1 cellular context compared by ENCODE assay signal in the genomic region with DNA sequence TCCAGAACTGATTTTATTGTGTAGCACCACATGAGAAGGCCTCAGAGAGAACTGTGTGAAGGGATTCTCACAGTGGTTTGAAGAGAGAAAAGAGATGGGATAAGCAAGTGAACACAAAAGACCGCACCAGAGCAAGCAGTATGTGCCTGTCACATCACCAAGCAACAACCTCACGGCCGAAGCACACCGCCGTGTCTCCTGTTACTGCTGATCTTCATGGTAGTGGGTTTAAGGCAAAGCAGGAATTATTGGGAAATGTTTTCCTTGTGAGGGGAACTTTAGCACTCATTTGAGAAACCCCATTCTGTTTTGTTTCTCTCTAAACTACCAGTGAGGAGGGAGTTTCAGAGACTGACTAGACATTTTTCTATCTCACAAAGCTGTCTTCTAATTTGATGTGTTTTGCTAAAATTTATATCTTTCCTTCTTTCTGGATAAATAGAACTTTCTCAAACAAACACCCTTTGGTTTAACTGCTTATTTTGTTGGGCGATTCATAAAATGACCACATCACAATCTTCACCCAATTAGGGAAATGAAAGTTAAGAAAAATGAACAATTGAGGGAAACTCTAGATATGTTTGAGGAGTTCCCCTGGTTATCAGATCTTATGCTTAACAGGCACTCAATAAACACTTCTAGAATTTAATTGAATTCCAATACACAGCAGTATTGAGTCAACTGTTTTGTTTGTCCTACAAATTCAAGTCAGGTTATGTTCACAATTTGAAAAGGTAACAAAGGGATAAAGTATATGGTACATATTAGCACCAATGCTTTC.
TF ChIP-seq lines count a peak whose summit lies in the region.

No MANE protein-coding gene starts in this region.

TF ChIP-seq in GM12878, 131 proteins besides CTCF, POLR2A, EP300 and RAD21 (continues in another document):
- no peak for TF ChIP-seq ZNF217 (IDR thresholded peaks at IDR 0.05)
- TF ChIP-seq JUNB (IDR thresholded peaks at IDR 0.05): 0 out of 2 replicates have a peak, but pooled peaks have one; percentile 18
- TF ChIP-seq CREB1 (IDR thresholded peaks at IDR 0.05; ENCODE audit: low read depth): no peak
- TF ChIP-seq CHD4 (IDR thresholded peaks at IDR 0.05): no peak
- TF ChIP-seq, protein P1, sequence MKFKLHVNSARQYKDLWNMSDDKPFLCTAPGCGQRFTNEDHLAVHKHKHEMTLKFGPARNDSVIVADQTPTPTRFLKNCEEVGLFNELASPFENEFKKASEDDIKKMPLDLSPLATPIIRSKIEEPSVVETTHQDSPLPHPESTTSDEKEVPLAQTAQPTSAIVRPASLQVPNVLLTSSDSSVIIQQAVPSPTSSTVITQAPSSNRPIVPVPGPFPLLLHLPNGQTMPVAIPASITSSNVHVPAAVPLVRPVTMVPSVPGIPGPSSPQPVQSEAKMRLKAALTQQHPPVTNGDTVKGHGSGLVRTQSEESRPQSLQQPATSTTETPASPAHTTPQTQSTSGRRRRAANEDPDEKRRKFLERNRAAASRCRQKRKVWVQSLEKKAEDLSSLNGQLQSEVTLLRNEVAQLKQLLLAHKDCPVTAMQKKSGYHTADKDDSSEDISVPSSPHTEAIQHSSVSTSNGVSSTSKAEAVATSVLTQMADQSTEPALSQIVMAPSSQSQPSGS (IDR thresholded peaks at IDR 0.05; ENCODE audit: low read length): no peak
- TF ChIP-seq, protein P2, sequence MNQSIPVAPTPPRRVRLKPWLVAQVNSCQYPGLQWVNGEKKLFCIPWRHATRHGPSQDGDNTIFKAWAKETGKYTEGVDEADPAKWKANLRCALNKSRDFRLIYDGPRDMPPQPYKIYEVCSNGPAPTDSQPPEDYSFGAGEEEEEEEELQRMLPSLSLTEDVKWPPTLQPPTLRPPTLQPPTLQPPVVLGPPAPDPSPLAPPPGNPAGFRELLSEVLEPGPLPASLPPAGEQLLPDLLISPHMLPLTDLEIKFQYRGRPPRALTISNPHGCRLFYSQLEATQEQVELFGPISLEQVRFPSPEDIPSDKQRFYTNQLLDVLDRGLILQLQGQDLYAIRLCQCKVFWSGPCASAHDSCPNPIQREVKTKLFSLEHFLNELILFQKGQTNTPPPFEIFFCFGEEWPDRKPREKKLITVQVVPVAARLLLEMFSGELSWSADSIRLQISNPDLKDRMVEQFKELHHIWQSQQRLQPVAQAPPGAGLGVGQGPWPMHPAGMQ (IDR thresholded peaks at IDR 0.05; ENCODE audit: borderline replicate concordance): no peak
- no peak for TF ChIP-seq NBN (IDR thresholded peaks at IDR 0.05)
- no peak for TF ChIP-seq SRF (IDR thresholded peaks at IDR 0.05; ENCODE audit: low read depth in 2 of 2, low read length in 2 of 2)
- TF ChIP-seq, protein P3, sequence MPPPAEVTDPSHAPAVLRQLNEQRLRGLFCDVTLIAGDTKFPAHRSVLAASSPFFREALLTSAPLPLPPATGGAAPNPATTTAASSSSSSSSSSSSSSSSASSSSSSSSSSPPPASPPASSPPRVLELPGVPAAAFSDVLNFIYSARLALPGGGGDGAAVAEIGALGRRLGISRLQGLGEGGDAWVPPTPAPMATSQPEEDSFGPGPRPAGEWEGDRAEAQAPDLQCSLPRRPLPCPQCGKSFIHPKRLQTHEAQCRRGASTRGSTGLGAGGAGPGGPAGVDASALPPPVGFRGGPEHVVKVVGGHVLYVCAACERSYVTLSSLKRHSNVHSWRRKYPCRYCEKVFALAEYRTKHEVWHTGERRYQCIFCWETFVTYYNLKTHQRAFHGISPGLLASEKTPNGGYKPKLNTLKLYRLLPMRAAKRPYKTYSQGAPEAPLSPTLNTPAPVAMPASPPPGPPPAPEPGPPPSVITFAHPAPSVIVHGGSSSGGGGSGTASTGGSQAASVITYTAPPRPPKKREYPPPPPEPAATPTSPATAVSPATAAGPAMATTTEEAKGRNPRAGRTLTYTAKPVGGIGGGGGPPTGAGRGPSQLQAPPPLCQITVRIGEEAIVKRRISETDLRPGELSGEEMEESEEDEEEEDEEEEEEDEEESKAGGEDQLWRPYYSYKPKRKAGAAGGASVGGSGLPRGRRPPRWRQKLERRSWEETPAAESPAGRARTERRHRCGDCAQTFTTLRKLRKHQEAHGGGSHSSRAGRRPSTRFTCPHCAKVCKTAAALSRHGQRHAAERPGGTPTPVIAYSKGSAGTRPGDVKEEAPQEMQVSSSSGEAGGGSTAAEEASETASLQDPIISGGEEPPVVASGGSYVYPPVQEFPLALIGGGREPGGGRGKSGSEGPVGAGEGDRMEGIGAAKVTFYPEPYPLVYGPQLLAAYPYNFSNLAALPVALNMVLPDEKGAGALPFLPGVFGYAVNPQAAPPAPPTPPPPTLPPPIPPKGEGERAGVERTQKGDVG (CRISPR knock-in tag; IDR thresholded peaks at IDR 0.05): no peak
- TF ChIP-seq FOS (IDR thresholded peaks at IDR 0.05; ENCODE audit: borderline replicate concordance, extremely low read depth, insufficient read length): no peak
- TF ChIP-seq SREBF1 (IDR thresholded peaks at IDR 0.05; ENCODE audit: low read length): no peak
- TF ChIP-seq, protein P4, sequence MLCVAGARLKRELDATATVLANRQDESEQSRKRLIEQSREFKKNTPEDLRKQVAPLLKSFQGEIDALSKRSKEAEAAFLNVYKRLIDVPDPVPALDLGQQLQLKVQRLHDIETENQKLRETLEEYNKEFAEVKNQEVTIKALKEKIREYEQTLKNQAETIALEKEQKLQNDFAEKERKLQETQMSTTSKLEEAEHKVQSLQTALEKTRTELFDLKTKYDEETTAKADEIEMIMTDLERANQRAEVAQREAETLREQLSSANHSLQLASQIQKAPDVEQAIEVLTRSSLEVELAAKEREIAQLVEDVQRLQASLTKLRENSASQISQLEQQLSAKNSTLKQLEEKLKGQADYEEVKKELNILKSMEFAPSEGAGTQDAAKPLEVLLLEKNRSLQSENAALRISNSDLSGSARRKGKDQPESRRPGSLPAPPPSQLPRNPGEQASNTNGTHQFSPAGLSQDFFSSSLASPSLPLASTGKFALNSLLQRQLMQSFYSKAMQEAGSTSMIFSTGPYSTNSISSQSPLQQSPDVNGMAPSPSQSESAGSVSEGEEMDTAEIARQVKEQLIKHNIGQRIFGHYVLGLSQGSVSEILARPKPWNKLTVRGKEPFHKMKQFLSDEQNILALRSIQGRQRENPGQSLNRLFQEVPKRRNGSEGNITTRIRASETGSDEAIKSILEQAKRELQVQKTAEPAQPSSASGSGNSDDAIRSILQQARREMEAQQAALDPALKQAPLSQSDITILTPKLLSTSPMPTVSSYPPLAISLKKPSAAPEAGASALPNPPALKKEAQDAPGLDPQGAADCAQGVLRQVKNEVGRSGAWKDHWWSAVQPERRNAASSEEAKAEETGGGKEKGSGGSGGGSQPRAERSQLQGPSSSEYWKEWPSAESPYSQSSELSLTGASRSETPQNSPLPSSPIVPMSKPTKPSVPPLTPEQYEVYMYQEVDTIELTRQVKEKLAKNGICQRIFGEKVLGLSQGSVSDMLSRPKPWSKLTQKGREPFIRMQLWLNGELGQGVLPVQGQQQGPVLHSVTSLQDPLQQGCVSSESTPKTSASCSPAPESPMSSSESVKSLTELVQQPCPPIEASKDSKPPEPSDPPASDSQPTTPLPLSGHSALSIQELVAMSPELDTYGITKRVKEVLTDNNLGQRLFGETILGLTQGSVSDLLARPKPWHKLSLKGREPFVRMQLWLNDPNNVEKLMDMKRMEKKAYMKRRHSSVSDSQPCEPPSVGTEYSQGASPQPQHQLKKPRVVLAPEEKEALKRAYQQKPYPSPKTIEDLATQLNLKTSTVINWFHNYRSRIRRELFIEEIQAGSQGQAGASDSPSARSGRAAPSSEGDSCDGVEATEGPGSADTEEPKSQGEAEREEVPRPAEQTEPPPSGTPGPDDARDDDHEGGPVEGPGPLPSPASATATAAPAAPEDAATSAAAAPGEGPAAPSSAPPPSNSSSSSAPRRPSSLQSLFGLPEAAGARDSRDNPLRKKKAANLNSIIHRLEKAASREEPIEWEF (IDR thresholded peaks at IDR 0.05; ENCODE audit: insufficient replicate concordance, low read depth, low read length): peak; percentile 79
- TF ChIP-seq CREM (IDR thresholded peaks at IDR 0.05; ENCODE audit: low read depth): 0 out of 2 replicates have a peak, but pooled peaks have one; percentile 20
- TF ChIP-seq, protein P5, sequence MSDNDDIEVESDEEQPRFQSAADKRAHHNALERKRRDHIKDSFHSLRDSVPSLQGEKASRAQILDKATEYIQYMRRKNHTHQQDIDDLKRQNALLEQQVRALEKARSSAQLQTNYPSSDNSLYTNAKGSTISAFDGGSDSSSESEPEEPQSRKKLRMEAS (IDR thresholded peaks at IDR 0.05; ENCODE audit: low read depth, low read length): no peak
- TF ChIP-seq, protein P6, sequence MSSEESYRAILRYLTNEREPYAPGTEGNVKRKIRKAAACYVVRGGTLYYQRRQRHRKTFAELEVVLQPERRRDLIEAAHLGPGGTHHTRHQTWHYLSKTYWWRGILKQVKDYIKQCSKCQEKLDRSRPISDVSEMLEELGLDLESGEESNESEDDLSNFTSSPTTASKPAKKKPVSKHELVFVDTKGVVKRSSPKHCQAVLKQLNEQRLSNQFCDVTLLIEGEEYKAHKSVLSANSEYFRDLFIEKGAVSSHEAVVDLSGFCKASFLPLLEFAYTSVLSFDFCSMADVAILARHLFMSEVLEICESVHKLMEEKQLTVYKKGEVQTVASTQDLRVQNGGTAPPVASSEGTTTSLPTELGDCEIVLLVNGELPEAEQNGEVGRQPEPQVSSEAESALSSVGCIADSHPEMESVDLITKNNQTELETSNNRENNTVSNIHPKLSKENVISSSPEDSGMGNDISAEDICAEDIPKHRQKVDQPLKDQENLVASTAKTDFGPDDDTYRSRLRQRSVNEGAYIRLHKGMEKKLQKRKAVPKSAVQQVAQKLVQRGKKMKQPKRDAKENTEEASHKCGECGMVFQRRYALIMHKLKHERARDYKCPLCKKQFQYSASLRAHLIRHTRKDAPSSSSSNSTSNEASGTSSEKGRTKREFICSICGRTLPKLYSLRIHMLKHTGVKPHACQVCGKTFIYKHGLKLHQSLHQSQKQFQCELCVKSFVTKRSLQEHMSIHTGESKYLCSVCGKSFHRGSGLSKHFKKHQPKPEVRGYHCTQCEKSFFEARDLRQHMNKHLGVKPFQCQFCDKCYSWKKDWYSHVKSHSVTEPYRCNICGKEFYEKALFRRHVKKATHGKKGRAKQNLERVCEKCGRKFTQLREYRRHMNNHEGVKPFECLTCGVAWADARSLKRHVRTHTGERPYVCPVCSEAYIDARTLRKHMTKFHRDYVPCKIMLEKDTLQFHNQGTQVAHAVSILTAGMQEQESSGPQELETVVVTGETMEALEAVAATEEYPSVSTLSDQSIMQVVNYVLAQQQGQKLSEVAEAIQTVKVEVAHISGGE (CRISPR knock-in tag; IDR thresholded peaks at IDR 0.05): no peak
- TF ChIP-seq POU2F2 (IDR thresholded peaks at IDR 0.05; ENCODE audit: borderline replicate concordance, low read depth, low read length): no peak
- no peak for TF ChIP-seq MTA3 (IDR thresholded peaks at IDR 0.05; ENCODE audit: borderline replicate concordance, low read length)
- no peak for TF ChIP-seq HCFC1 (IDR thresholded peaks at IDR 0.05; ENCODE audit: low read length)
- TF ChIP-seq, protein P7, sequence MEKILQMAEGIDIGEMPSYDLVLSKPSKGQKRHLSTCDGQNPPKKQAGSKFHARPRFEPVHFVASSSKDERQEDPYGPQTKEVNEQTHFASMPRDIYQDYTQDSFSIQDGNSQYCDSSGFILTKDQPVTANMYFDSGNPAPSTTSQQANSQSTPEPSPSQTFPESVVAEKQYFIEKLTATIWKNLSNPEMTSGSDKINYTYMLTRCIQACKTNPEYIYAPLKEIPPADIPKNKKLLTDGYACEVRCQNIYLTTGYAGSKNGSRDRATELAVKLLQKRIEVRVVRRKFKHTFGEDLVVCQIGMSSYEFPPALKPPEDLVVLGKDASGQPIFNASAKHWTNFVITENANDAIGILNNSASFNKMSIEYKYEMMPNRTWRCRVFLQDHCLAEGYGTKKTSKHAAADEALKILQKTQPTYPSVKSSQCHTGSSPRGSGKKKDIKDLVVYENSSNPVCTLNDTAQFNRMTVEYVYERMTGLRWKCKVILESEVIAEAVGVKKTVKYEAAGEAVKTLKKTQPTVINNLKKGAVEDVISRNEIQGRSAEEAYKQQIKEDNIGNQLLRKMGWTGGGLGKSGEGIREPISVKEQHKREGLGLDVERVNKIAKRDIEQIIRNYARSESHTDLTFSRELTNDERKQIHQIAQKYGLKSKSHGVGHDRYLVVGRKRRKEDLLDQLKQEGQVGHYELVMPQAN (conservative IDR thresholded peaks at IDR 0.05): no peak
- TF ChIP-seq PAX8 (IDR thresholded peaks at IDR 0.05): no peak
- no peak for TF ChIP-seq KDM1A (IDR thresholded peaks at IDR 0.05; ENCODE audit: borderline replicate concordance)
- 0 out of 2 replicates have a peak, but pooled peaks have one; percentile 21 for TF ChIP-seq IKZF1 (conservative IDR thresholded peaks at IDR 0.05)
- TF ChIP-seq SPI1 (IDR thresholded peaks at IDR 0.05; ENCODE audit: borderline replicate concordance, insufficient read depth, low read depth, low read length): peak; percentile 72
- TF ChIP-seq HDAC2 (IDR thresholded peaks at IDR 0.05): no peak
- TF ChIP-seq, protein P8, sequence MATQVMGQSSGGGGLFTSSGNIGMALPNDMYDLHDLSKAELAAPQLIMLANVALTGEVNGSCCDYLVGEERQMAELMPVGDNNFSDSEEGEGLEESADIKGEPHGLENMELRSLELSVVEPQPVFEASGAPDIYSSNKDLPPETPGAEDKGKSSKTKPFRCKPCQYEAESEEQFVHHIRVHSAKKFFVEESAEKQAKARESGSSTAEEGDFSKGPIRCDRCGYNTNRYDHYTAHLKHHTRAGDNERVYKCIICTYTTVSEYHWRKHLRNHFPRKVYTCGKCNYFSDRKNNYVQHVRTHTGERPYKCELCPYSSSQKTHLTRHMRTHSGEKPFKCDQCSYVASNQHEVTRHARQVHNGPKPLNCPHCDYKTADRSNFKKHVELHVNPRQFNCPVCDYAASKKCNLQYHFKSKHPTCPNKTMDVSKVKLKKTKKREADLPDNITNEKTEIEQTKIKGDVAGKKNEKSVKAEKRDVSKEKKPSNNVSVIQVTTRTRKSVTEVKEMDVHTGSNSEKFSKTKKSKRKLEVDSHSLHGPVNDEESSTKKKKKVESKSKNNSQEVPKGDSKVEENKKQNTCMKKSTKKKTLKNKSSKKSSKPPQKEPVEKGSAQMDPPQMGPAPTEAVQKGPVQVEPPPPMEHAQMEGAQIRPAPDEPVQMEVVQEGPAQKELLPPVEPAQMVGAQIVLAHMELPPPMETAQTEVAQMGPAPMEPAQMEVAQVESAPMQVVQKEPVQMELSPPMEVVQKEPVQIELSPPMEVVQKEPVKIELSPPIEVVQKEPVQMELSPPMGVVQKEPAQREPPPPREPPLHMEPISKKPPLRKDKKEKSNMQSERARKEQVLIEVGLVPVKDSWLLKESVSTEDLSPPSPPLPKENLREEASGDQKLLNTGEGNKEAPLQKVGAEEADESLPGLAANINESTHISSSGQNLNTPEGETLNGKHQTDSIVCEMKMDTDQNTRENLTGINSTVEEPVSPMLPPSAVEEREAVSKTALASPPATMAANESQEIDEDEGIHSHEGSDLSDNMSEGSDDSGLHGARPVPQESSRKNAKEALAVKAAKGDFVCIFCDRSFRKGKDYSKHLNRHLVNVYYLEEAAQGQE (IDR thresholded peaks at IDR 0.05; ENCODE audit: low read depth, low read length): no peak
- TF ChIP-seq TARDBP (IDR thresholded peaks at IDR 0.05; ENCODE audit: borderline replicate concordance): no peak
- no peak for TF ChIP-seq SP1 (IDR thresholded peaks at IDR 0.05; ENCODE audit: low read depth, low read length)
- no peak for TF ChIP-seq CBFB (IDR thresholded peaks at IDR 0.05; ENCODE audit: low read depth)
